Comparison of ENCODE assay signal across 25 cellular contexts in genomic region chr5:52943808-52944207, GRCh38. TPM values are rescaled to one million over a fixed set of nuclear protein-coding genes. Genes with fewer than 3 reads are reported as not detected.
DNase-seq lines count a peak whose midpoint lies in the region; ATAC-seq, FAIRE-seq and TF ChIP-seq lines count a peak whose summit lies in the region.
"Had no signal": no experiment of that assay in that cellular context is flagged by ENCODE, and none has a peak within 500 bp of the region (broad histone marks: within the 10 kb centered on the region; RNA-seq: fewer than 3 reads in every experiment).

No MANE protein-coding gene starts in this region.

- H3K4me3 ChIP-seq in Karpas-422 (ENCODE audit: low read length): no peak overlapping the region
- no peak overlapping the region for H3K4me3 ChIP-seq in endothelial cell of umbilical vein (replicated peaks in 1 of 3; ENCODE audit: insufficient read depth in 1 of 3, low read depth in 1 of 3, low read length in 3 of 3)
- no peak overlapping the region for H3K4me3 ChIP-seq in muscle layer of colon (ENCODE audit: low read depth in 1 of 2, low read length in 2 of 2)
- H3K4me3 ChIP-seq in stomach smooth muscle (ENCODE audit: low read length in 2 of 2): no peak overlapping the region
- H3K4me3 ChIP-seq: BLaER1, GM23248, HAP-1, SJCRH30 had no signal

- FAIRE-seq in endothelial cell of umbilical vein (lab: Jason Lieb, UNC): no peak
- FAIRE-seq: RCC 7860 had no signal

- no peaks in the 10 kb centered on the region for H3K9me1 ChIP-seq in endothelial cell of umbilical vein (replicated peaks; ENCODE audit: control insufficient read depth, extremely low read depth, insufficient read depth, low read length)

- no peak for TF ChIP-seq CTCF in endothelial cell of umbilical vein (IDR thresholded peaks at IDR 0.05; ENCODE audit: extremely low read depth in 1 of 2, insufficient read depth in 1 of 2, low read depth in 1 of 2, low read length in 2 of 2)

- CTCF ChIA-PET in endothelial cell of umbilical vein (lab: Charles Lee): interaction anchor here (0.6 to 4.7 kb wide), 25 partner anchors 11 to 251 kb away, joined by 3 to 28 read pairs (median 4); partner anchors contain the start of gene ITGA2

- TF ChIP-seq POLR2A in endothelial cell of umbilical vein (IDR thresholded peaks at IDR 0.05; ENCODE audit: low read depth, low read length): no peak

- H3K9ac ChIP-seq in Karpas-422 (ENCODE audit: low read length) (no peak overlapping the region), endothelial cell of umbilical vein (replicated peaks; ENCODE audit: extremely low read depth, insufficient read depth, low read length) (no peak overlapping the region), muscle layer of colon (ENCODE audit: low read length) (no peak overlapping the region), stomach smooth muscle (ENCODE audit: low read length in 2 of 2) (no peak overlapping the region)
- H3K9ac ChIP-seq: BLaER1, GM23248, KMS-11 had no signal

- no peaks in the 10 kb centered on the region for H3K9me3 ChIP-seq in Karpas-422 (ENCODE audit: low read length)
- no peaks in the 10 kb centered on the region for H3K9me3 ChIP-seq in endothelial cell of umbilical vein (replicated peaks; ENCODE audit: control insufficient read depth, insufficient read depth, low read length)
- H3K9me3 ChIP-seq in muscle layer of colon (ENCODE audit: low read length): no peaks in the 10 kb centered on the region
- no peaks in the 10 kb centered on the region for H3K9me3 ChIP-seq in stomach smooth muscle (ENCODE audit: control insufficient read depth in 2 of 2, low read length in 2 of 2)
- H3K9me3 ChIP-seq: BLaER1, HAP-1 had no signal

- H3K27me3 ChIP-seq in Karpas-422 (ENCODE audit: low read length): no peaks in the 10 kb centered on the region
- no peaks in the 10 kb centered on the region for H3K27me3 ChIP-seq in endothelial cell of umbilical vein (ENCODE audit: control insufficient read depth in 2 of 2, insufficient read depth in 2 of 2, low read length in 2 of 2)
- H3K27me3 ChIP-seq in muscle layer of colon (ENCODE audit: control insufficient read depth in 1 of 2, insufficient read depth in 2 of 2, low read length in 2 of 2): no peaks in the 10 kb centered on the region
- no peaks in the 10 kb centered on the region for H3K27me3 ChIP-seq in stomach smooth muscle (ENCODE audit: control insufficient read depth in 1 of 2, insufficient read depth in 2 of 2, low read length in 2 of 2)
- H3K27me3 ChIP-seq: BLaER1, SJCRH30 had no signal

- peaks cover 7% of the 10 kb centered on the region for H3K4me1 Mint-ChIP-seq in stimulated activated memory B cell treated with anti-CD40 and anti-IgM and Interleukin-4, amounts not matched to agents 10 μg/mL and 1 μg/mL and 100 μg/mL, for 72 hours

- H2AFZ ChIP-seq in Karpas-422 (ENCODE audit: low read length) (peak overlapping the region; percentile 14; the same call in 1 of the 2 replicates), endothelial cell of umbilical vein (ENCODE audit: low read depth, low read length) (peak overlapping the region; percentile 36)

- H3K27ac ChIP-seq in Karpas-422 (ENCODE audit: low read length): no peak overlapping the region
- H3K27ac ChIP-seq in endothelial cell of umbilical vein (ENCODE audit: insufficient read depth, low read depth, low read length): no peak overlapping the region
- H3K27ac ChIP-seq in muscle layer of colon (ENCODE audit: low read depth, low read length): peak overlapping the region; percentile 12
- peak overlapping the region; percentile 53 for H3K27ac ChIP-seq in stomach smooth muscle (ENCODE audit: low read length)
- H3K27ac ChIP-seq: BLaER1, GM23248, HL-60, KMS-11, SJCRH30 had no signal

- H3K4me1 ChIP-seq in Karpas-422 (ENCODE audit: low read length) (peaks cover 3% of the 10 kb centered on the region; the same call in 1 of the 2 replicates), endothelial cell of umbilical vein (ENCODE audit: control insufficient read depth, extremely low read depth, insufficient read depth, low read length) (peaks cover 30% of the 10 kb centered on the region), muscle layer of colon (ENCODE audit: insufficient read depth, low read length) (peaks cover 30% of the 10 kb centered on the region), stomach smooth muscle (ENCODE audit: control insufficient read depth, insufficient read depth, low read length) (peaks cover 26% of the 10 kb centered on the region)
- H3K4me1 ChIP-seq: HAP-1 had no signal

- no peak overlapping the region for H3K4me2 ChIP-seq in Karpas-422 (ENCODE audit: low read depth, low read length, poor library complexity, severe bottlenecking)
- no peak overlapping the region for H3K4me2 ChIP-seq in endothelial cell of umbilical vein (ENCODE audit: insufficient read depth, low read length)
- H3K4me2 ChIP-seq: BLaER1, KMS-11 had no signal

- H3K79me2 ChIP-seq in Karpas-422 (ENCODE audit: low read length) (no peaks in the 10 kb centered on the region), endothelial cell of umbilical vein (ENCODE audit: control insufficient read depth, insufficient read depth, low read length) (no peaks in the 10 kb centered on the region)

- H3K9me2 ChIP-seq in Karpas-422 (replicated peaks; ENCODE audit: insufficient read depth, low read length): no peaks in the 10 kb centered on the region

- no peaks in the 10 kb centered on the region for H3K27me3 Mint-ChIP-seq in stimulated activated memory B cell treated with anti-CD40 and anti-IgM and Interleukin-4, amounts not matched to agents 10 μg/mL and 1 μg/mL and 100 μg/mL, for 72 hours

- intact Hi-C loops in endothelial cell of umbilical vein (cut with micrococcal nuclease): loop anchor here (1.0 kb wide), 1 partner anchor 152 kb away; no protein-coding TSS in a partner anchor

- no peaks in the 10 kb centered on the region for H3K36me3 Mint-ChIP-seq in stimulated activated memory B cell treated with anti-CD40 and anti-IgM and Interleukin-4, amounts not matched to agents 10 μg/mL and 1 μg/mL and 100 μg/mL, for 72 hours

- ATAC-seq in GM19351 (IDR thresholded peaks at IDR 0.05; ENCODE audit: unreplicated experiment): no peak
- ATAC-seq in stimulated activated memory B cell treated with anti-CD40 and anti-IgM and Interleukin-4, amounts not matched to agents 10 μg/mL and 1 μg/mL and 100 μg/mL, for 72 hours: no peak

- BruUV-seq in endothelial cell of umbilical vein (replicated peaks; lab: Mats Ljungman, UMichigan): no TSS peak

- dilution Hi-C loops in endothelial cell of umbilical vein (cut with MboI; ENCODE audit: extremely low pct_ligation_motif_present, low sequenced_read_pairs): no loop called here

- H3K9me3 Mint-ChIP-seq in stimulated activated memory B cell treated with anti-CD40 and anti-IgM and Interleukin-4, amounts not matched to agents 10 μg/mL and 1 μg/mL and 100 μg/mL, for 72 hours: no peaks in the 10 kb centered on the region
- H3K9me3 Mint-ChIP-seq: CD4-positive, alpha-beta T cell had no signal

- H3K27ac Mint-ChIP-seq in stimulated activated memory B cell treated with anti-CD40 and anti-IgM and Interleukin-4, amounts not matched to agents 10 μg/mL and 1 μg/mL and 100 μg/mL, for 72 hours: no peak overlapping the region
- H3K27ac Mint-ChIP-seq: CD4-positive, alpha-beta T cell had no signal

- H3K4me3 Mint-ChIP-seq in stimulated activated memory B cell treated with anti-CD40 and anti-IgM and Interleukin-4, amounts not matched to agents 10 μg/mL and 1 μg/mL and 100 μg/mL, for 72 hours: no peak overlapping the region
- H3K4me3 Mint-ChIP-seq: CD4-positive, alpha-beta T cell had no signal

- POLR2A ChIA-PET in endothelial cell of umbilical vein (lab: Charles Lee): no interaction called here

- no peaks in the 10 kb centered on the region for H4K20me1 ChIP-seq in Karpas-422 (ENCODE audit: insufficient read depth, low read depth, low read length)
- no peaks in the 10 kb centered on the region for H4K20me1 ChIP-seq in endothelial cell of umbilical vein (replicated peaks; ENCODE audit: control insufficient read depth, extremely low read depth, insufficient read depth, low read length)
- H4K20me1 ChIP-seq: BLaER1 had no signal

- DNase-seq in Karpas-422 (no peak), endothelial cell of umbilical vein (ENCODE audit: low read depth, low spot score) (no peak), inferior parietal cortex (ENCODE audit: extremely low spot score) (no peak), COLO668 (lab: John Stamatoyannopoulos, UW; ENCODE audit: unreplicated experiment) (no peak)
- DNase-seq: Caco-2; CD4-positive, alpha-beta T cell; DMS 273 treated with DMSO at 0.1 percent for 48 hours; DMS79 treated with DMSO at 0.1 percent for 48 hours; MV-4-11; NCI-H1694 treated with DMSO at 0.1 percent for 48 hours; NCI-H2081 treated with DMSO at 0.1 percent for 48 hours; NCI-H2171 treated with DMSO at 0.1 percent for 48 hours; NCI-H524 treated with DMSO at 0.1 percent for 48 hours; SJCRH30 had no signal

- no peaks in the 10 kb centered on the region for H3K36me3 ChIP-seq in Karpas-422 (ENCODE audit: insufficient read depth, low read length)
- H3K36me3 ChIP-seq in endothelial cell of umbilical vein (ENCODE audit: control insufficient read depth in 2 of 2, extremely low read depth in 1 of 2, insufficient read depth in 2 of 2, low read length in 2 of 2): no peaks in the 10 kb centered on the region
- H3K36me3 ChIP-seq in muscle layer of colon (ENCODE audit: insufficient read depth, low read length): peaks cover 32% of the 10 kb centered on the region
- peaks cover 9 to 15% of the 10 kb centered on the region in 2 donors for H3K36me3 ChIP-seq in stomach smooth muscle (ENCODE audit: control insufficient read depth in 2 of 2, insufficient read depth in 2 of 2, low read length in 2 of 2)
- H3K36me3 ChIP-seq: BLaER1, HAP-1, SJCRH30 had no signal

TF ChIP-seq in endothelial cell of umbilical vein, 7 proteins besides CTCF, POLR2A, EP300 and RAD21 (continues in another document):
- TF ChIP-seq POLR2AphosphoS5 (IDR thresholded peaks at IDR 0.05; ENCODE audit: insufficient read depth, low read depth, low read length) (no peak), JUN (IDR thresholded peaks at IDR 0.05; ENCODE audit: borderline replicate concordance, insufficient read depth, insufficient read length, low read depth) (no peak), MYC (IDR thresholded peaks at IDR 0.05; ENCODE audit: low read depth, low read length) (no peak), GATA2 (IDR thresholded peaks at IDR 0.05; ENCODE audit: insufficient read depth, insufficient read length, low read depth, low read length) (no peak), EZH2 (IDR thresholded peaks at IDR 0.05; ENCODE audit: borderline replicate concordance, low read depth, low read length, severe bottlenecking) (no peak)

RNA-seq across cellular contexts. Expression of gene ITGA2, which starts 45.3 kb away (rescaled TPM):
- total RNA-seq in Karpas-422 (2014; rRNA removed; shearing (Covaris generic); ENCODE audit: low replicate concordance): not detected in 2 replicates
- 53.2 and 62.3 TPM in 2 replicates for total RNA-seq in endothelial cell of umbilical vein
- polyA plus RNA-seq in endothelial cell of umbilical vein: 8.9 and 11.2 TPM in 2 replicates
- 12.5 and 13.0 TPM in 2 replicates for polyA plus RNA-seq in endothelial cell of umbilical vein (2011; cell fraction: cytosol; rRNA removed)
- polyA plus RNA-seq in endothelial cell of umbilical vein (2011; cell fraction: nucleus; rRNA removed): 19.5 and 23.9 TPM in 2 replicates
- polyA plus RNA-seq in endothelial cell of umbilical vein (2012): 36.8 and 58.4 TPM in 2 replicates
- 48.2 and 48.9 TPM in 2 replicates for polyA minus RNA-seq in endothelial cell of umbilical vein
- 8.8 TPM for polyA minus RNA-seq in endothelial cell of umbilical vein (2011; cell fraction: cytosol; rRNA and poly(A)+ RNA removed)
- polyA minus RNA-seq in endothelial cell of umbilical vein (2011; cell fraction: nucleus; rRNA and poly(A)+ RNA removed): 32.6 and 52.9 TPM in 2 replicates
- total RNA-seq: OCI-LY7 had no signal

Comparison
In these comparisons a context has a peak if more than half of its experiments do, and no peak if none do; other contexts are left out.
1. H3K27ac ChIP-seq: peak in muscle layer of colon (single experiment) and stomach smooth muscle (single experiment); none in Karpas-422 (single experiment) and endothelial cell of umbilical vein (single experiment).
2. RNA of gene ITGA2, which starts 45.3 kb away (total RNA-seq): 53.2 to 62.3 TPM in endothelial cell of umbilical vein; not detected in Karpas-422; every median in the first group is over 10 times any median in the second.